In the genomic region with DNA sequence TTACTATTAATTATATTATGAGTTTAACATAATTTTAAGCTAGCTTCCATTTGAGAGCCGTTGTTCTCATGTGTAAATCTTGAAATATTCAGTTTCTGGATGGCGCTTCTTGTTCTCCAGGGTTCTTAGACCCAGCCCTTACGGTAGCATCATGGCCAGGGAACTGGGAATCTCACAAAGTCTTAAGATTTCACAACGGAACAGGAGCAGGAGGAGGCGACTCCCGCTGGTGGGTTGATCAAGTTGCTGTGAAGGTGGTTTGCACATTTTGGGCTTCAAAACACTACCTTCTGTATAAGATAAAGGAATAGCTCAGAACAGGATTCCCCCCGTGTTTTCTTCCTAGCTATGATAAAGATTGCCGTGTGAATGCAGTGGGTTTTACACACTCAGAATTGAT, we compare ENCODE assay signal across 1 cellular context.
TF ChIP-seq lines count a peak whose summit lies in the region.

No MANE protein-coding gene starts in this region.

TF ChIP-seq in IMR-90, 13 proteins besides CTCF, POLR2A, EP300 and RAD21:
- TF ChIP-seq ELK1 (IDR thresholded peaks at IDR 0.05; ENCODE audit: borderline replicate concordance, low read depth, low read length) (no peak), MXI1 (IDR thresholded peaks at IDR 0.05; ENCODE audit: borderline replicate concordance, low read depth, low read length) (no peak), SMC3 (IDR thresholded peaks at IDR 0.05; ENCODE audit: low read depth, low read length) (no peak), RCOR1 (IDR thresholded peaks at IDR 0.05; ENCODE audit: insufficient replicate concordance, low read length) (no peak), NFE2L2 (IDR thresholded peaks at IDR 0.05; ENCODE audit: low read depth, low read length) (no peak), RFX5 (IDR thresholded peaks at IDR 0.05; ENCODE audit: low read depth, low read length) (no peak), FOS (IDR thresholded peaks at IDR 0.05; ENCODE audit: low read depth, low read length) (no peak), CHD1 (IDR thresholded peaks at IDR 0.05; ENCODE audit: low read depth, low read length) (no peak), MAZ (IDR thresholded peaks at IDR 0.05; ENCODE audit: borderline replicate concordance, low read depth, low read length) (no peak), CEBPB (IDR thresholded peaks at IDR 0.05; ENCODE audit: low read depth, low read length) (no peak), BHLHE40 (IDR thresholded peaks at IDR 0.05; ENCODE audit: low read depth, low read length) (no peak), MAFK (IDR thresholded peaks at IDR 0.05; ENCODE audit: low read depth, low read length) (no peak)
- TF ChIP-seq, protein P1, sequence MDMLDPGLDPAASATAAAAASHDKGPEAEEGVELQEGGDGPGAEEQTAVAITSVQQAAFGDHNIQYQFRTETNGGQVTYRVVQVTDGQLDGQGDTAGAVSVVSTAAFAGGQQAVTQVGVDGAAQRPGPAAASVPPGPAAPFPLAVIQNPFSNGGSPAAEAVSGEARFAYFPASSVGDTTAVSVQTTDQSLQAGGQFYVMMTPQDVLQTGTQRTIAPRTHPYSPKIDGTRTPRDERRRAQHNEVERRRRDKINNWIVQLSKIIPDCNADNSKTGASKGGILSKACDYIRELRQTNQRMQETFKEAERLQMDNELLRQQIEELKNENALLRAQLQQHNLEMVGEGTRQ (IDR thresholded peaks at IDR 0.05; ENCODE audit: low read depth, low read length), result no peak
